15 cellular contexts compared by ENCODE assay signal in genomic region chr2:173191601-173192000, GRCh38.
DNase-seq lines count a peak whose midpoint lies in the region; ATAC-seq, FAIRE-seq and TF ChIP-seq lines count a peak whose summit lies in the region.
"Had no signal": no experiment of that assay in that cellular context is flagged by ENCODE, and none has a peak within 500 bp of the region (broad histone marks: within the 10 kb centered on the region; RNA-seq: fewer than 3 reads in every experiment).

No MANE protein-coding gene starts in this region.

- no TSS peak for BruUV-seq in mammary epithelial cell (replicated peaks; lab: Mats Ljungman, UMichigan)

- no peaks in the 10 kb centered on the region for H4K20me1 ChIP-seq in mammary epithelial cell (ENCODE audit: insufficient read depth, low read length)

- dilution Hi-C loops in mammary epithelial cell (cut with HindIII; ENCODE audit: low sequenced_read_pairs) = no loop called here

- CTCF ChIA-PET in mammary epithelial cell (lab: Charles Lee; ENCODE audit: low non-redundant PET) = no interaction called here

- in situ Hi-C loops in mammary epithelial cell (cut with MboI; ENCODE audit: low sequenced_read_pairs in 2 of 2) = no loop called here

- intact Hi-C loops in heart left ventricle (cut with DNase I) = loop anchor here in 1 of 10 donors (2.0 kb wide), 1 partner anchor 15 kb away; no protein-coding TSS in a partner anchor
- intact Hi-C loops in Right ventricle myocardium superior (cut with DNase I) = no loop called here
- intact Hi-C loops in mammary epithelial cell (cut with micrococcal nuclease) = loop anchor here (5.0 kb wide), 1 partner anchor 34 kb away; no protein-coding TSS in a partner anchor
- intact Hi-C loops in aorta (cut with DNase I) = no loop called here
- intact Hi-C loops in mucosa of descending colon (cut with DNase I, micrococcal nuclease) = no loop called here

- H3K4me3 ChIP-seq in heart left ventricle = no peak overlapping the region
- no peak overlapping the region for H3K4me3 ChIP-seq in mammary epithelial cell (replicated peaks in 1 of 3; ENCODE audit: insufficient read depth in 1 of 3, low read depth in 2 of 3, low read length in 3 of 3)
- no peak overlapping the region for H3K4me3 ChIP-seq in aorta (ENCODE audit: low read length in 2 of 2)
- H3K4me3 ChIP-seq in small intestine (ENCODE audit: low read depth in 1 of 2, low read length in 2 of 2) = no peak overlapping the region
- no peak overlapping the region for H3K4me3 ChIP-seq in mucosa of descending colon
- H3K4me3 ChIP-seq: suprapubic skin had no signal

- H3K27ac ChIP-seq in heart left ventricle (peak overlapping the region in 10 of 12 donors; percentile 9 to 79 (median 60)), mammary epithelial cell (ENCODE audit: insufficient read depth, low read depth, low read length) (peak overlapping the region; percentile 76), aorta (ENCODE audit: low read depth in 1 of 2, low read length in 2 of 2) (no peak overlapping the region), small intestine (ENCODE audit: low read depth in 1 of 2, low read length in 1 of 2) (no peak overlapping the region)
- H3K27ac ChIP-seq: suprapubic skin had no signal

- TF ChIP-seq POLR2A in heart left ventricle (IDR thresholded peaks at IDR 0.05) = no peak

- FAIRE-seq in small intestine (lab: Jason Lieb, UNC) = no peak

- H3K9me3 ChIP-seq in heart left ventricle (no peaks in the 10 kb centered on the region), mammary epithelial cell (replicated peaks; ENCODE audit: insufficient read depth, low read length) (no peaks in the 10 kb centered on the region), aorta (ENCODE audit: control insufficient read depth, low read length) (no peaks in the 10 kb centered on the region), small intestine (ENCODE audit: control insufficient read depth, low read depth) (no peaks in the 10 kb centered on the region), mucosa of descending colon (no peaks in the 10 kb centered on the region)
- H3K9me3 ChIP-seq: suprapubic skin had no signal

- DNase-seq in heart left ventricle (no peak), Right ventricle myocardium superior (no peak), mammary epithelial cell (peak; percentile 78), islet precursor cell (peak; percentile 74), aorta (no peak), small intestine (no peak), GM19240 (ENCODE audit: insufficient read length, low spot score) (no peak), mucosa of descending colon (no peak)
- DNase-seq: 8988T; activated CD8-positive, alpha-beta memory T cell treated with anti-CD3 and anti-CD28 coated beads for 24 hours; activated naive CD4-positive, alpha-beta T cell treated with Interleukin-2 at 50 U/mL for 16 hours; left cardiac atrium; naive thymus-derived CD8-positive, alpha-beta T cell had no signal

- TF ChIP-seq CTCF in heart left ventricle (IDR thresholded peaks at IDR 0.05) = no peak
- TF ChIP-seq CTCF in mammary epithelial cell (conservative IDR thresholded peaks at IDR 0.05 in 1 of 2, IDR thresholded peaks at IDR 0.05 in 1 of 2; ENCODE audit: extremely low read depth in 1 of 2, insufficient read depth in 1 of 2, low read depth in 1 of 2, low read length in 2 of 2) = no peak
- TF ChIP-seq CTCF in mucosa of descending colon (IDR thresholded peaks at IDR 0.05) = no peak

- peaks cover 18% of the 10 kb centered on the region for H3K79me2 ChIP-seq in mammary epithelial cell (ENCODE audit: insufficient read depth, low read length)

- H3K27me3 ChIP-seq in heart left ventricle (no peaks in the 10 kb centered on the region), mammary epithelial cell (ENCODE audit: insufficient read depth, low read length) (no peaks in the 10 kb centered on the region), aorta (ENCODE audit: control insufficient read depth in 1 of 2, insufficient read depth in 2 of 2, low read length in 1 of 2) (no peaks in the 10 kb centered on the region), small intestine (ENCODE audit: control insufficient read depth in 2 of 2, insufficient read depth in 2 of 2, low read length in 2 of 2) (no peaks in the 10 kb centered on the region)
- H3K27me3 ChIP-seq: suprapubic skin had no signal

- peaks cover 3 to 92% (median 44%) of the 10 kb centered on the region in 12 donors for H3K4me1 ChIP-seq in heart left ventricle
- peaks cover 32% of the 10 kb centered on the region for H3K4me1 ChIP-seq in mammary epithelial cell (ENCODE audit: insufficient read depth, low read length)
- H3K4me1 ChIP-seq in aorta (ENCODE audit: control insufficient read depth in 1 of 2, insufficient read depth in 2 of 2, low read length in 2 of 2) = peaks cover 5 to 17% of the 10 kb centered on the region in 2 donors
- peaks cover 0 to 3% of the 10 kb centered on the region in 2 donors for H3K4me1 ChIP-seq in small intestine (ENCODE audit: control insufficient read depth in 2 of 2, insufficient read depth in 1 of 2, low read depth in 1 of 2, low read length in 1 of 2)
- H3K4me1 ChIP-seq in mucosa of descending colon (ENCODE audit: low read depth) = no peaks in the 10 kb centered on the region

- ATAC-seq in heart left ventricle (peak in 3 of 4 donors; percentile 31 to 59 (median 44)), Right ventricle myocardium superior (ENCODE audit: poor library complexity) (no peak), aorta (ENCODE audit: low FRiP score) (peak; percentile 24), mucosa of descending colon (no peak)
- ATAC-seq: naive thymus-derived CD8-positive, alpha-beta T cell; sciatic nerve had no signal

- H3K36me3 ChIP-seq in heart left ventricle = peaks cover 0 to 25% (median 6%) of the 10 kb centered on the region in 9 donors
- peaks cover 10% of the 10 kb centered on the region for H3K36me3 ChIP-seq in mammary epithelial cell (ENCODE audit: insufficient read depth, low read length)
- no peaks in the 10 kb centered on the region for H3K36me3 ChIP-seq in aorta (ENCODE audit: control insufficient read depth in 1 of 2, insufficient read depth in 2 of 2, low read length in 1 of 2)
- H3K36me3 ChIP-seq in small intestine (ENCODE audit: control insufficient read depth in 2 of 2, insufficient read depth in 2 of 2, low read length in 2 of 2) = peaks cover 0 to 3% of the 10 kb centered on the region in 2 donors
- H3K36me3 ChIP-seq in mucosa of descending colon (ENCODE audit: low read depth) = no peaks in the 10 kb centered on the region

- 31 to 54% (median 46%) methylated on average over 3 of the region's 3 CpGs for WGBS in heart left ventricle, 4 donors
- 43% methylated on average over 2 of the region's 3 CpGs for WGBS in mammary epithelial cell (ENCODE audit: low coverage, missing lambda C conversion rate)
- 71 to 72% methylated on average over 3 of the region's 3 CpGs for WGBS in aorta, 2 donors
- WGBS in small intestine, 3 donors = 75 to 80% (median 78%) methylated on average over 3 of the region's 3 CpGs

- peak overlapping the region; percentile 22 for H3K4me2 ChIP-seq in mammary epithelial cell (ENCODE audit: insufficient read depth, low read depth, low read length)

- no peak overlapping the region for H2AFZ ChIP-seq in mammary epithelial cell (ENCODE audit: low read depth, low read length)

- H3K9ac ChIP-seq in mammary epithelial cell (ENCODE audit: insufficient read depth, low read length) = peak overlapping the region; percentile 26

Comparison
In these comparisons a context has a peak if more than half of its experiments do, and no peak if none do; other contexts are left out.
1. ATAC-seq: peak in heart left ventricle (3 of 4) and aorta (single experiment); none in Right ventricle myocardium superior (single experiment) and mucosa of descending colon (single experiment).
2. DNase-seq: peak in mammary epithelial cell (single experiment) and islet precursor cell (single experiment); none in heart left ventricle (0 of 5), Right ventricle myocardium superior (single experiment), aorta (0 of 2), small intestine (single experiment), GM19240 (single experiment) and mucosa of descending colon (0 of 3).
3. H3K27ac ChIP-seq: peak in heart left ventricle (10 of 12) and mammary epithelial cell (single experiment); none in aorta (0 of 2) and small intestine (0 of 2).